In genomic region chr20:2865101-2865500, GRCh38 we compare ENCODE assay signal across 17 cellular contexts. TPM values are rescaled to one million over a fixed set of nuclear protein-coding genes. Genes with fewer than 3 reads are reported as not detected.
"Had no signal": no experiment of that assay in that cellular context is flagged by ENCODE, and none has a peak within 500 bp of the region (broad histone marks: within the 10 kb centered on the region; RNA-seq: fewer than 3 reads in every experiment).

No MANE protein-coding gene starts in this region.

- H3K27me3 Mint-ChIP-seq: memory B cell had no signal

- DNase-seq: colonic mucosa; effector CD4-positive, alpha-beta T cell; foreskin melanocyte; heart left ventricle; islet precursor cell; left lung; ovary; T1000; tibial artery had no signal

- H3K27ac Mint-ChIP-seq: activated T-cell treated with anti-CD3 and anti-CD28 coated beads, Interleukin-2, amount 50 U/mL, for 72 hours; memory B cell had no signal

- ATAC-seq: heart left ventricle had no signal

- H3K9me3 Mint-ChIP-seq: activated T-cell treated with anti-CD3 and anti-CD28 coated beads, Interleukin-2, amount 50 U/mL, for 72 hours; memory B cell had no signal

- H3K4me3 Mint-ChIP-seq: memory B cell had no signal

- H3K9me3 ChIP-seq: ascending aorta, colonic mucosa, heart left ventricle, left lung, ovary, tibial artery, vagina had no signal

RNA-seq across cellular contexts. Expression of gene TMEM239, which starts 48.9 kb away (rescaled TPM):
- total RNA-seq: activated T-cell treated with anti-CD3 and anti-CD28 coated beads, Interleukin-2, amount 50 U/mL, for 72 hours; ascending aorta; cardiac muscle cell; colonic mucosa; heart left ventricle; left lung; mucosa of gallbladder; ovary; SK-MEL-5; vagina had no signal
- polyA plus RNA-seq: heart left ventricle, neural cell, ovary had no signal

RNA-seq across cellular contexts. Expression of gene C20orf141, which starts 50.3 kb away (rescaled TPM):
- total RNA-seq: activated T-cell treated with anti-CD3 and anti-CD28 coated beads, Interleukin-2, amount 50 U/mL, for 72 hours; ascending aorta; cardiac muscle cell; colonic mucosa; heart left ventricle; left lung; mucosa of gallbladder; SK-MEL-5; vagina had no signal
- polyA plus RNA-seq: cardiac muscle cell, heart left ventricle, neural cell, ovary had no signal
